Comparison of ENCODE assay signal across 19 cellular contexts in the genomic region with DNA sequence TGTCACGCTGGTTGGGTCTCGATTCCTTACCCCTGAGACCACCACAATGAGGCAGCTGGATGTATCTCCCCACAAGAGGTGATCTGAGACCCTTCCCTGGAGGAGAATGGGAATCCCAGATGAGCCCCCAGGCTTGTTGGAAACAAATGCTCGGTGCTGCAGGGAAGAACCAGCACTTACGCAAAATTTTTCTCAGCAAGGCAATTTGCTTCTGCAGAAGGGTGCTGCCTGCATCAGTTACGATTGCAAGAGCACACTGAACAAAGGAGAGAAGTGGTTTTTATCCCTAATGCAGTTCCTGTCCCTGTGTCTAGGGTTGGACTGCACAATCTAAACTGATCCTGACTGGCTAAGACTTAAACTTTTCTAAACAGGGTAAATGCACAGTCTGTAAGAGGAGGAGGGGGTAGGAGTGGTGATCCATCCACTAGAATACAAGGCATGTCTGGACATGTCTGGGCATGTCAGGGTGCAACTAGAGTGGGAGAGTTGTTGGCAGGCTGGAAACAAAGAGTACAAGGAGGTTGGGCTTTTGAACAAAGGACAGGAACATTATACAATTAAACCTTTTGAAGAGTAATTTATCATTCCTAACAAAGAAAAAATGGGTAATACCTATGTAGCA.
DNase-seq lines count a peak whose midpoint lies in the region; ATAC-seq and TF ChIP-seq lines count a peak whose summit lies in the region.
"Had no signal": no experiment of that assay in that cellular context is flagged by ENCODE, and none has a peak within 500 bp of the region (broad histone marks: within the 10 kb centered on the region; RNA-seq: fewer than 3 reads in every experiment).

No MANE protein-coding gene starts in this region.

- H2BK12ac ChIP-seq in H9 (ENCODE audit: insufficient read length, low read depth, low read length) (no peak overlapping the region), mesenchymal stem cell (ENCODE audit: low read length in 2 of 2) (no peak overlapping the region)

- H3K79me2 ChIP-seq in H9 (ENCODE audit: insufficient read depth, low read length), result no peaks in the 10 kb centered on the region

- H3K4me1 Mint-ChIP-seq in H9, result peaks cover 20% of the 10 kb centered on the region in 2 experiments
- H3K4me1 Mint-ChIP-seq: naive thymus-derived CD8-positive, alpha-beta T cell had no signal

- no peak overlapping the region for H2BK20ac ChIP-seq in H9 (ENCODE audit: low read depth, low read length, poor library complexity, severe bottlenecking)
- no peak overlapping the region for H2BK20ac ChIP-seq in IMR-90 (ENCODE audit: low read depth, low read length)

- H3K79me1 ChIP-seq in H9 (ENCODE audit: insufficient read depth, low read depth, low read length, poor library complexity, severe bottlenecking) (no peaks in the 10 kb centered on the region), IMR-90 (ENCODE audit: low read depth in 1 of 2, low read length in 2 of 2) (no peaks in the 10 kb centered on the region), mesenchymal stem cell (replicated peaks; ENCODE audit: low read length, poor library complexity, severe bottlenecking) (no peaks in the 10 kb centered on the region)

- H3K23ac ChIP-seq in H9 (ENCODE audit: insufficient read length, low read depth, low read length) (no peak overlapping the region), IMR-90 (ENCODE audit: low read depth, low read length) (no peak overlapping the region), mesenchymal stem cell (ENCODE audit: low read length in 2 of 2) (no peak overlapping the region)

- H3K18ac ChIP-seq in H9 (ENCODE audit: insufficient read length, low read depth, low read length) (no peak overlapping the region), IMR-90 (ENCODE audit: low read depth, low read length) (no peak overlapping the region), mesenchymal stem cell (ENCODE audit: low read depth in 1 of 2, low read length in 2 of 2) (no peak overlapping the region)

- BruUV-seq in IMR-90 (replicated peaks; lab: Mats Ljungman, UMichigan), result no TSS peak

- no peak overlapping the region for H2BK15ac ChIP-seq in H9 (ENCODE audit: low read depth, low read length)
- no peak overlapping the region for H2BK15ac ChIP-seq in IMR-90 (ENCODE audit: low read depth, low read length)
- no peak overlapping the region for H2BK15ac ChIP-seq in mesenchymal stem cell (ENCODE audit: low read depth, poor library complexity, severe bottlenecking)

- H4K8ac ChIP-seq in H9 (replicated peaks; ENCODE audit: insufficient read length, low read depth, low read length) (no peak overlapping the region), IMR-90 (ENCODE audit: low read depth in 2 of 2, low read length in 2 of 2) (no peak overlapping the region), mesenchymal stem cell (ENCODE audit: low read length) (no peak overlapping the region)

- no peak for ATAC-seq in IMR-90 (ENCODE audit: low read depth)
- no peak for ATAC-seq in left cardiac atrium
- ATAC-seq in upper lobe of right lung, result no peak
- ATAC-seq: naive thymus-derived CD8-positive, alpha-beta T cell; SK-N-SH treated with all-trans-retinoic acid at 6 μM for 48 hours had no signal

- H3K9me1 ChIP-seq in IMR-90 (ENCODE audit: insufficient read depth, low read length), result no peaks in the 10 kb centered on the region

- CTCF ChIA-PET in IMR-90 (lab: Yijun Ruan, JAX), result no interaction called here

- H3K27me3 ChIP-seq in H9 (ENCODE audit: insufficient read depth, low read length), result no peaks in the 10 kb centered on the region
- H3K27me3 ChIP-seq in IMR-90 (ENCODE audit: control insufficient read depth, insufficient read depth, low read length), result no peaks in the 10 kb centered on the region; the same call in 1 of the 2 replicates
- H3K27me3 ChIP-seq in adipocyte (replicated peaks; ENCODE audit: control insufficient read depth, insufficient read depth, low read length), result no peaks in the 10 kb centered on the region
- H3K27me3 ChIP-seq in mesenchymal stem cell (ENCODE audit: control insufficient read depth in 1 of 2, insufficient read depth in 1 of 2, low read length in 2 of 2), result no peaks in the 10 kb centered on the region
- H3K27me3 ChIP-seq in upper lobe of right lung, result no peaks in the 10 kb centered on the region

- H3K27ac ChIP-seq in H9 (ENCODE audit: insufficient read length, low read depth, low read length) (no peak overlapping the region), IMR-90 (ENCODE audit: insufficient read depth, low read length) (no peak overlapping the region), mesenchymal stem cell (ENCODE audit: low read length, poor library complexity, severe bottlenecking) (no peak overlapping the region), upper lobe of right lung (no peak overlapping the region)
- H3K27ac ChIP-seq: RWPE1 had no signal

- peaks cover 37 to 40% of the 10 kb centered on the region in 2 experiments for H3K9me3 Mint-ChIP-seq in H9

- H2BK5ac ChIP-seq in H9 (ENCODE audit: insufficient read length, low read length) (no peak overlapping the region), IMR-90 (ENCODE audit: low read depth, low read length, poor library complexity, severe bottlenecking) (no peak overlapping the region), mesenchymal stem cell (ENCODE audit: low read depth, low read length, poor library complexity, severe bottlenecking) (no peak overlapping the region)

- peak overlapping the region in 1 of 2 experiments; percentile 37; a peak in 1 of 5 replicates for H3K4me3 Mint-ChIP-seq in H9
- H3K4me3 Mint-ChIP-seq: CD4-positive, alpha-beta T cell; naive thymus-derived CD8-positive, alpha-beta T cell had no signal

- H3K9ac ChIP-seq in H9 (ENCODE audit: extremely low read depth, insufficient read length, low read length) (no peak overlapping the region), IMR-90 (ENCODE audit: low read depth, low read length) (no peak overlapping the region), adipocyte (ENCODE audit: low read length) (no peak overlapping the region), mesenchymal stem cell (ENCODE audit: low read length) (no peak overlapping the region)

- peaks cover 4% of the 10 kb centered on the region; the same call in 1 of the 2 replicates for H3K4me1 ChIP-seq in H9 (ENCODE audit: insufficient read depth, low read length)
- H3K4me1 ChIP-seq in IMR-90 (ENCODE audit: control insufficient read depth, insufficient read depth, low read length), result no peaks in the 10 kb centered on the region
- H3K4me1 ChIP-seq in adipocyte (ENCODE audit: control insufficient read depth, insufficient read depth, low read length), result peaks cover 13% of the 10 kb centered on the region
- H3K4me1 ChIP-seq in mesenchymal stem cell (ENCODE audit: control insufficient read depth, insufficient read depth, low read depth, low read length), result no peaks in the 10 kb centered on the region
- H3K4me1 ChIP-seq in upper lobe of right lung, result no peaks in the 10 kb centered on the region

- H3K4ac ChIP-seq in H9 (ENCODE audit: low read depth, low read length) (no peak overlapping the region), IMR-90 (ENCODE audit: low read depth, low read length) (no peak overlapping the region), mesenchymal stem cell (ENCODE audit: low read depth in 1 of 2, low read length in 2 of 2) (no peak overlapping the region)

- H3K14ac ChIP-seq in H9 (ENCODE audit: insufficient read depth, low read length), result no peak overlapping the region
- no peak overlapping the region for H3K14ac ChIP-seq in IMR-90 (replicated peaks; ENCODE audit: low read depth, low read length)
- no peak overlapping the region for H3K14ac ChIP-seq in mesenchymal stem cell (ENCODE audit: low read length in 2 of 2)

- H4K20me1 ChIP-seq in H9 (ENCODE audit: control insufficient read depth, insufficient read depth, insufficient read length), result no peaks in the 10 kb centered on the region
- no peaks in the 10 kb centered on the region for H4K20me1 ChIP-seq in IMR-90 (ENCODE audit: insufficient read depth, low read length)

- POLR2A ChIA-PET in IMR-90 (lab: Charles Lee; ENCODE audit: unreplicated experiment), result no interaction called here

- H2AFZ ChIP-seq in H9 (ENCODE audit: low read length) (no peak overlapping the region), IMR-90 (replicated peaks; ENCODE audit: low read length, poor library complexity) (no peak overlapping the region), mesenchymal stem cell (ENCODE audit: low read depth, low read length) (no peak overlapping the region)

- in situ Hi-C loops in IMR-90 (cut with MboI; ENCODE audit: low sequenced_read_pairs), result no loop called here

- H2AK5ac ChIP-seq in H9 (ENCODE audit: insufficient read length, low read length) (no peak overlapping the region), IMR-90 (ENCODE audit: low read depth, low read length) (no peak overlapping the region), mesenchymal stem cell (ENCODE audit: low read length, severe bottlenecking) (no peak overlapping the region)

- intact Hi-C loops in IMR-90 (cut with micrococcal nuclease), result no loop called here
- intact Hi-C loops in left cardiac atrium (cut with DNase I), result no loop called here
- intact Hi-C loops in upper lobe of right lung (cut with DNase I), result no loop called here

- no peak for TF ChIP-seq POLR2A in IMR-90 (IDR thresholded peaks at IDR 0.05; ENCODE audit: low read depth, low read length)

- peaks cover 2% of the 10 kb centered on the region; the same call in 1 of the 2 replicates for H3K27me3 Mint-ChIP-seq in H9 (ENCODE audit: low read depth)

- no peak for TF ChIP-seq CTCF in H9 (conservative IDR thresholded peaks at IDR 0.05)
- no peak for TF ChIP-seq CTCF in IMR-90 (conservative IDR thresholded peaks at IDR 0.05; ENCODE audit: low read depth, low read length)
- TF ChIP-seq CTCF in upper lobe of right lung (IDR thresholded peaks at IDR 0.05), result no peak

- DNase-seq in H9 (peak; percentile 67), IMR-90 (no peak), adipocyte (ENCODE audit: low read depth) (no peak), mesenchymal stem cell (no peak), left cardiac atrium (no peak), upper lobe of right lung (no peak), HCEC 1CT (no peak)
- DNase-seq: activated CD4-positive, CD25-positive, alpha-beta regulatory T cell; dermis blood vessel endothelial cell; DMS 273 treated with DMSO at 0.1 percent for 48 hours; GDM1; kidney; NCI-H1048; NCI-H2029 treated with DMSO at 0.1 percent for 48 hours; T-helper 9 cell had no signal

- H3K23me2 ChIP-seq in H9 (ENCODE audit: insufficient read length, low read depth, low read length, poor library complexity, severe bottlenecking), result no peaks in the 10 kb centered on the region

- peaks cover 30 to 52% (median 37%) of the 10 kb centered on the region in 3 experiments for H3K36me3 Mint-ChIP-seq in H9 (ENCODE audit: insufficient read depth in 1 of 3, low read depth in 3 of 3)

- H2AK9ac ChIP-seq in IMR-90 (replicated peaks; ENCODE audit: low read depth, low read length, poor library complexity), result no peak overlapping the region

- H3K4me2 ChIP-seq in H9 (ENCODE audit: insufficient read depth, insufficient read length, low read length) (no peak overlapping the region), IMR-90 (ENCODE audit: low read depth, low read length) (no peak overlapping the region), mesenchymal stem cell (ENCODE audit: low read length, poor library complexity, severe bottlenecking) (peak overlapping the region; percentile 4)

- H4K5ac ChIP-seq in H9 (ENCODE audit: insufficient read length, low read depth, low read length) (no peak overlapping the region), IMR-90 (ENCODE audit: low read depth, low read length) (no peak overlapping the region)

- dilution Hi-C loops in IMR-90 (cut with HindIII; ENCODE audit: low sequenced_read_pairs, unreplicated experiment), result no loop called here

- H2BK120ac ChIP-seq in H9 (ENCODE audit: low read depth, low read length, poor library complexity, severe bottlenecking) (no peak overlapping the region), IMR-90 (ENCODE audit: low read depth, low read length) (no peak overlapping the region), mesenchymal stem cell (ENCODE audit: low read depth, low read length) (no peak overlapping the region)

- H3K56ac ChIP-seq in H9 (ENCODE audit: insufficient read length, low read depth, low read length), result no peak overlapping the region
- no peak overlapping the region for H3K56ac ChIP-seq in IMR-90 (ENCODE audit: extremely low read depth, insufficient read depth, low read length)

- H3T11ph ChIP-seq in H9 (ENCODE audit: low read length), result no peak overlapping the region

- no CpG with 5 or more reads among the region's 5 CpGs for WGBS in H9 (ENCODE audit: extremely low coverage, insufficient read length, low lambda C conversion rate)
- WGBS in IMR-90 (ENCODE audit: extremely low coverage in 2 of 2, insufficient read length in 1 of 2), 2 experiments, result 40% methylated on average over 1 of the region's 5 CpGs; no CpG with 5 or more reads in 1 of the 2 experiments
- WGBS in mesenchymal stem cell, result 89% methylated on average over 5 of the region's 5 CpGs

- H3K27ac Mint-ChIP-seq in H9, result peak overlapping the region in 1 of 3 experiments; percentile 45; a peak in 1 of 7 replicates
- H3K27ac Mint-ChIP-seq: CD4-positive, alpha-beta T cell had no signal

- H3K4me3 ChIP-seq in IMR-90 (ENCODE audit: insufficient read depth, low read depth, low read length), result peak overlapping the region; percentile 7; the same call in 1 of the 2 replicates
- peak overlapping the region; percentile 18 for H3K4me3 ChIP-seq in adipocyte (ENCODE audit: low read length)
- peak overlapping the region in 1 of 2 experiments; percentile 23 for H3K4me3 ChIP-seq in mesenchymal stem cell (ENCODE audit: insufficient read depth in 1 of 2, low read depth in 1 of 2, low read length in 2 of 2)
- H3K4me3 ChIP-seq in upper lobe of right lung, result no peak overlapping the region

- no peak overlapping the region for H4K91ac ChIP-seq in H9 (ENCODE audit: insufficient read length, low read depth, low read length)
- no peak overlapping the region for H4K91ac ChIP-seq in IMR-90 (ENCODE audit: insufficient read depth, low read depth, low read length)
- H4K91ac ChIP-seq in mesenchymal stem cell (ENCODE audit: low read length), result no peak overlapping the region

- H3K9me3 ChIP-seq in H9 (ENCODE audit: control insufficient read depth, low read depth, low read length) (peaks cover 23% of the 10 kb centered on the region), IMR-90 (ENCODE audit: control insufficient read depth, insufficient read depth, low read length) (peaks cover 13% of the 10 kb centered on the region), adipocyte (ENCODE audit: control insufficient read depth, low read length) (peaks cover 31% of the 10 kb centered on the region), mesenchymal stem cell (ENCODE audit: control insufficient read depth, low read length) (peaks cover 39% of the 10 kb centered on the region), upper lobe of right lung (peaks cover 2% of the 10 kb centered on the region)

- TF ChIP-seq RAD21 in IMR-90 (IDR thresholded peaks at IDR 0.05; ENCODE audit: low read length), result no peak

- H3K36me3 ChIP-seq in IMR-90 (ENCODE audit: control insufficient read depth, insufficient read depth, low read length) (no peaks in the 10 kb centered on the region), adipocyte (ENCODE audit: control insufficient read depth, insufficient read depth, low read length, severe bottlenecking) (no peaks in the 10 kb centered on the region), mesenchymal stem cell (ENCODE audit: control insufficient read depth in 1 of 2, insufficient read depth in 2 of 2, low read depth in 1 of 2, low read length in 2 of 2) (no peaks in the 10 kb centered on the region), upper lobe of right lung (no peaks in the 10 kb centered on the region)
